18 cellular contexts compared by ENCODE assay signal in genomic region chr3:127784283-127784682, GRCh38. TPM values are rescaled to one million over a fixed set of nuclear protein-coding genes. Genes with fewer than 3 reads are reported as not detected.
DNase-seq lines count a peak whose midpoint lies in the region; ATAC-seq and TF ChIP-seq lines count a peak whose summit lies in the region.
"Had no signal": no experiment of that assay in that cellular context is flagged by ENCODE, and none has a peak within 500 bp of the region (broad histone marks: within the 10 kb centered on the region; RNA-seq: fewer than 3 reads in every experiment).

No MANE protein-coding gene starts in this region.

- H3K9me3 ChIP-seq in mucosa of rectum (ENCODE audit: control insufficient read depth in 2 of 2, low read length in 2 of 2) (no peaks in the 10 kb centered on the region), transverse colon (no peaks in the 10 kb centered on the region)
- H3K9me3 ChIP-seq: thyroid gland had no signal

- no peak for TF ChIP-seq EP300 in transverse colon (IDR thresholded peaks at IDR 0.05; ENCODE audit: low read depth)

- H3K36me3 ChIP-seq in mucosa of rectum (ENCODE audit: control insufficient read depth in 2 of 2, insufficient read depth in 2 of 2, low read length in 2 of 2) (peaks cover 9 to 13% of the 10 kb centered on the region in 2 donors), transverse colon (no peaks in the 10 kb centered on the region)
- H3K36me3 ChIP-seq: thyroid gland had no signal

- DNase-seq in NCI-H1417 (lab: John Stamatoyannopoulos, UW) = peak in 2 of 3 experiments; percentile 33 to 66
- no peak for DNase-seq in NCI-H1417 treated with DMSO at 0.1 percent for 48 hours (lab: John Stamatoyannopoulos, UW)
- DNase-seq in NCI-H1436 (lab: John Stamatoyannopoulos, UW) = peak; percentile 57
- no peak for DNase-seq in transverse colon
- DNase-seq in GDM1 (lab: John Stamatoyannopoulos, UW) = no peak
- DNase-seq: 8988T; activated CD4-positive, CD25-positive, alpha-beta regulatory T cell treated with anti-CD3 and anti-CD28 coated beads, Interleukin-2, amount 50 U/mL, for 72 hours; activated gamma-delta T cell; anterior cingulate cortex; KG1; nephron progenitor cell; SHP77 treated with DMSO at 0.1 percent for 48 hours; thyroid gland had no signal

- H3K27ac ChIP-seq in mucosa of rectum (ENCODE audit: low read depth in 2 of 2, low read length in 2 of 2) = peak overlapping the region; percentile 92 to 94
- peak overlapping the region; percentile 85 to 91 (median 86) for H3K27ac ChIP-seq in transverse colon
- H3K27ac ChIP-seq: C4-2B, epithelial cell of prostate, thyroid gland had no signal

- H3K4me1 ChIP-seq in mucosa of rectum (ENCODE audit: control insufficient read depth in 2 of 2, insufficient read depth in 2 of 2, low read length in 2 of 2) (peaks cover 39 to 41% of the 10 kb centered on the region in 2 donors), transverse colon (peaks cover 38 to 71% (median 54%) of the 10 kb centered on the region in 4 donors)

- 84% methylated on average over 7 of the region's 7 CpGs; no CpG with 5 or more reads in 1 of the 2 donors for WGBS in transverse colon (ENCODE audit: low coverage in 1 of 2), 2 donors

- TF ChIP-seq POLR2A in transverse colon (IDR thresholded peaks at IDR 0.05) = no peak

- no peak for TF ChIP-seq CTCF in transverse colon (IDR thresholded peaks at IDR 0.05)

- H3K4me3 ChIP-seq in mucosa of rectum (ENCODE audit: low read length in 2 of 2) (no peak overlapping the region), transverse colon (no peak overlapping the region)
- H3K4me3 ChIP-seq: thyroid gland had no signal

- intact Hi-C loops in transverse colon (cut with DNase I; ENCODE audit: low total_unique reads) = no loop called here

- H3K27me3 ChIP-seq in mucosa of rectum (ENCODE audit: control insufficient read depth in 2 of 2, insufficient read depth in 2 of 2, low read length in 2 of 2) (no peaks in the 10 kb centered on the region), transverse colon (no peaks in the 10 kb centered on the region)
- H3K27me3 ChIP-seq: thyroid gland had no signal

- ATAC-seq in HG02938 (IDR thresholded peaks at IDR 0.05; ENCODE audit: unreplicated experiment) (no peak), HG03520 (IDR thresholded peaks at IDR 0.05; ENCODE audit: unreplicated experiment) (no peak)

- in situ Hi-C loops in transverse colon (cut with MboI; ENCODE audit: low pct_ligation_motif_present in 1 of 4, low pct_unique_long_range_greater_than_20kb in 1 of 4, low sequenced_read_pairs in 3 of 4) = no loop called here

- peak overlapping the region in 1 of 2 donors; percentile 71 for H3K9ac ChIP-seq in mucosa of rectum (ENCODE audit: low read depth in 1 of 2, low read length in 2 of 2)

RNA-seq across cellular contexts. Expression of gene MGLL, which starts 38.0 kb away (rescaled TPM):
- total RNA-seq in transverse colon = 100 to 1,000 TPM; 150 to 329 (median 294) TPM

Comparison
In these comparisons a context has a peak if more than half of its experiments do, and no peak if none do; other contexts are left out.
1. DNase-seq: peak in NCI-H1417 (2 of 3) and NCI-H1436 (single experiment); none in NCI-H1417 treated with DMSO at 0.1 percent for 48 hours (single experiment), transverse colon (single experiment) and GDM1 (single experiment).